Comparison of ENCODE assay signal across 26 cellular contexts in the genomic region with DNA sequence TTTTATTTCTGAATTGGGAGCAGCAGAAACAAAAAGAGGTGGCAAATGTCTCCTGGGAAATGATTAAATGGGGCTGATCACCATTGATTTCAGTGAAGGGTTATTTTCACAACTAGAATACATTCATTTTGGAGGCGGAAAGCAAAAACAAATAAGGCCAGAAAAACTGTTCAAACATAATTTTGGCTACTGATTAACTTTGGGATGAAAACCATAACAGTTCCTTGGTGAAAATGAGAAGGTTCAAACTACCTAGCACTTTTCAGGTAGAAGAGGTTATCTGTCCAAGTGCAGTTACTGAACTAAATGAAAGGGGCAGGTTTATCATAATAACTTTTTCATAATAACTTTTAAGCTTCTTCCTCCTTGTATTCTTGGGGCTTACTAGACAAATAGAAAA.
DNase-seq lines count a peak whose midpoint lies in the region; ATAC-seq, FAIRE-seq and TF ChIP-seq lines count a peak whose summit lies in the region.
"Had no signal": no experiment of that assay in that cellular context is flagged by ENCODE, and none has a peak within 500 bp of the region (broad histone marks: within the 10 kb centered on the region; RNA-seq: fewer than 3 reads in every experiment).

No MANE protein-coding gene starts in this region.

- TF ChIP-seq POLR2A in endothelial cell of umbilical vein (IDR thresholded peaks at IDR 0.05; ENCODE audit: low read depth, low read length) (no peak), suprapubic skin (IDR thresholded peaks at IDR 0.05) (no peak), tibial nerve (IDR thresholded peaks at IDR 0.05) (no peak)

- H2BK5ac ChIP-seq in neuronal stem cell (ENCODE audit: low read length) = no peak overlapping the region

- H3K27me3 ChIP-seq in endothelial cell of umbilical vein (ENCODE audit: control insufficient read depth in 2 of 2, insufficient read depth in 2 of 2, low read length in 2 of 2) (no peaks in the 10 kb centered on the region), neuronal stem cell (ENCODE audit: control insufficient read depth in 3 of 3, insufficient read depth in 3 of 3, low read depth in 1 of 3, low read length in 3 of 3) (peaks cover 0 to 2% (median 0%) of the 10 kb centered on the region in 3 experiments), suprapubic skin (no peaks in the 10 kb centered on the region), tibial nerve (no peaks in the 10 kb centered on the region)
- H3K27me3 ChIP-seq: BLaER1 treated with 17β-estradiol and CSF1 and Interleukin-3, amounts not matched to agents 10 nM and 100 nM; SJSA1 had no signal

- no peaks in the 10 kb centered on the region for H3K9me1 ChIP-seq in endothelial cell of umbilical vein (replicated peaks; ENCODE audit: control insufficient read depth, extremely low read depth, insufficient read depth, low read length)

- no CpG with 5 or more reads among the region's 1 CpG for WGBS in neuronal stem cell (ENCODE audit: extremely low coverage in 2 of 2, insufficient read length in 2 of 2, insufficient replicate concordance in 1 of 2), 2 donors
- 100% methylated on average over 1 of the region's 1 CpG for WGBS in suprapubic skin
- WGBS in tibial nerve, 2 donors = 91% methylated on average over 1 of the region's 1 CpG

- no peaks in the 10 kb centered on the region for H3K79me1 ChIP-seq in neuronal stem cell (ENCODE audit: low read depth, low read length)

- no peaks in the 10 kb centered on the region for H3K9me3 ChIP-seq in endothelial cell of umbilical vein (replicated peaks; ENCODE audit: control insufficient read depth, insufficient read depth, low read length)
- no peaks in the 10 kb centered on the region for H3K9me3 ChIP-seq in neuronal stem cell (replicated peaks in 1 of 2; ENCODE audit: control insufficient read depth in 2 of 2, insufficient read depth in 1 of 2, low read depth in 1 of 2, low read length in 2 of 2)
- no peaks in the 10 kb centered on the region for H3K9me3 ChIP-seq in suprapubic skin
- H3K9me3 ChIP-seq in tibial nerve = no peaks in the 10 kb centered on the region
- H3K9me3 ChIP-seq: BLaER1 treated with 17β-estradiol and CSF1 and Interleukin-3, amounts not matched to agents 10 nM and 100 nM; SJSA1 had no signal

- H4K8ac ChIP-seq in neuronal stem cell (ENCODE audit: low read depth, low read length) = no peak overlapping the region

- POLR2A ChIA-PET in endothelial cell of umbilical vein (lab: Charles Lee) = no interaction called here

- H3K9ac ChIP-seq in endothelial cell of umbilical vein (replicated peaks; ENCODE audit: extremely low read depth, insufficient read depth, low read length) (no peak overlapping the region), neuronal stem cell (ENCODE audit: low read depth, low read length, poor library complexity) (no peak overlapping the region)
- H3K9ac ChIP-seq: BLaER1 treated with 17β-estradiol and CSF1 and Interleukin-3, amounts not matched to agents 10 nM and 100 nM had no signal

- dilution Hi-C loops in endothelial cell of umbilical vein (cut with MboI; ENCODE audit: extremely low pct_ligation_motif_present, low sequenced_read_pairs) = no loop called here

- no peak overlapping the region for H2BK15ac ChIP-seq in neuronal stem cell (ENCODE audit: low read length)

- H2AK5ac ChIP-seq in neuronal stem cell (ENCODE audit: low read depth, low read length) = no peak overlapping the region

- H2BK120ac ChIP-seq in neuronal stem cell (ENCODE audit: low read depth, low read length) = no peak overlapping the region

- H2BK12ac ChIP-seq in neuronal stem cell (ENCODE audit: low read length) = no peak overlapping the region

- CTCF ChIA-PET in endothelial cell of umbilical vein (lab: Charles Lee) = no interaction called here

- H3K4me3 ChIP-seq in endothelial cell of umbilical vein (replicated peaks in 1 of 3; ENCODE audit: insufficient read depth in 1 of 3, low read depth in 1 of 3, low read length in 3 of 3) (no peak overlapping the region), neuronal stem cell (ENCODE audit: low read length in 2 of 2) (no peak overlapping the region), suprapubic skin (no peak overlapping the region), tibial nerve (no peak overlapping the region)
- H3K4me3 ChIP-seq: BLaER1 treated with 17β-estradiol and CSF1 and Interleukin-3, amounts not matched to agents 10 nM and 100 nM; SJSA1 had no signal

- H3K23ac ChIP-seq in neuronal stem cell (ENCODE audit: low read depth, low read length, poor library complexity) = no peak overlapping the region

- intact Hi-C loops in endothelial cell of umbilical vein (cut with micrococcal nuclease) = no loop called here

- no peak for FAIRE-seq in endothelial cell of umbilical vein (lab: Jason Lieb, UNC)
- FAIRE-seq: A204.1, GM12891 had no signal

- H3K18ac ChIP-seq in neuronal stem cell (ENCODE audit: low read length) = no peak overlapping the region

- no peak overlapping the region for H3K4ac ChIP-seq in neuronal stem cell (ENCODE audit: low read length)

- ATAC-seq in omental fat pad (ENCODE audit: low FRiP score) = no peak

- H3K14ac ChIP-seq in neuronal stem cell (ENCODE audit: low read length) = no peak overlapping the region

- no peak for TF ChIP-seq EP300 in suprapubic skin (IDR thresholded peaks at IDR 0.05)
- no peak for TF ChIP-seq EP300 in tibial nerve (IDR thresholded peaks at IDR 0.05)

- peaks cover 25% of the 10 kb centered on the region for H3K4me1 ChIP-seq in endothelial cell of umbilical vein (ENCODE audit: control insufficient read depth, extremely low read depth, insufficient read depth, low read length)
- H3K4me1 ChIP-seq in neuronal stem cell (ENCODE audit: control insufficient read depth in 2 of 2, insufficient read depth in 1 of 2, low read depth in 1 of 2, low read length in 2 of 2) = peaks cover 4 to 5% of the 10 kb centered on the region in 2 donors
- no peaks in the 10 kb centered on the region for H3K4me1 ChIP-seq in suprapubic skin
- no peaks in the 10 kb centered on the region for H3K4me1 ChIP-seq in tibial nerve
- H3K4me1 ChIP-seq: BLaER1 treated with 17β-estradiol and CSF1 and Interleukin-3, amounts not matched to agents 10 nM and 100 nM; SJSA1 had no signal

- H3K36me3 ChIP-seq in endothelial cell of umbilical vein (ENCODE audit: control insufficient read depth in 2 of 2, extremely low read depth in 1 of 2, insufficient read depth in 2 of 2, low read length in 2 of 2) (no peaks in the 10 kb centered on the region), neuronal stem cell (replicated peaks in 1 of 2; ENCODE audit: control insufficient read depth in 2 of 2, insufficient read depth in 2 of 2, low read length in 2 of 2) (no peaks in the 10 kb centered on the region), suprapubic skin (no peaks in the 10 kb centered on the region), tibial nerve (no peaks in the 10 kb centered on the region)
- H3K36me3 ChIP-seq: BLaER1 treated with 17β-estradiol and CSF1 and Interleukin-3, amounts not matched to agents 10 nM and 100 nM; SJSA1 had no signal

- BruUV-seq in endothelial cell of umbilical vein (replicated peaks; lab: Mats Ljungman, UMichigan) = no TSS peak

- no peak overlapping the region for H3K27ac ChIP-seq in endothelial cell of umbilical vein (ENCODE audit: insufficient read depth, low read depth, low read length)
- no peak overlapping the region for H3K27ac ChIP-seq in neuronal stem cell (replicated peaks; ENCODE audit: low read length)
- H3K27ac ChIP-seq in suprapubic skin = no peak overlapping the region
- H3K27ac ChIP-seq in tibial nerve = no peak overlapping the region
- H3K27ac ChIP-seq: BLaER1 treated with 17β-estradiol and CSF1 and Interleukin-3, amounts not matched to agents 10 nM and 100 nM; SJSA1 had no signal

- no peaks in the 10 kb centered on the region for H3K79me2 ChIP-seq in endothelial cell of umbilical vein (ENCODE audit: control insufficient read depth, insufficient read depth, low read length)

- no peak overlapping the region for H3K4me2 ChIP-seq in endothelial cell of umbilical vein (ENCODE audit: insufficient read depth, low read length)
- H3K4me2 ChIP-seq in neuronal stem cell (ENCODE audit: insufficient read depth, low read length, poor library complexity, severe bottlenecking) = no peak overlapping the region
- H3K4me2 ChIP-seq: BLaER1 treated with 17β-estradiol and CSF1 and Interleukin-3, amounts not matched to agents 10 nM and 100 nM had no signal

- no peaks in the 10 kb centered on the region for H4K20me1 ChIP-seq in endothelial cell of umbilical vein (replicated peaks; ENCODE audit: control insufficient read depth, extremely low read depth, insufficient read depth, low read length)
- H4K20me1 ChIP-seq: BLaER1 treated with 17β-estradiol and CSF1 and Interleukin-3, amounts not matched to agents 10 nM and 100 nM had no signal

- H2AFZ ChIP-seq in endothelial cell of umbilical vein (ENCODE audit: low read depth, low read length) = peak overlapping the region; percentile 62
- H2AFZ ChIP-seq in neuronal stem cell (ENCODE audit: low read length) = peak overlapping the region; percentile 28

- peak; percentile 59 for DNase-seq in DMS53 (lab: John Stamatoyannopoulos, UW)
- peak; percentile 1 for DNase-seq in NCI-H69 (lab: John Stamatoyannopoulos, UW)
- DNase-seq in endothelial cell of umbilical vein (ENCODE audit: low read depth, low spot score) = no peak
- no peak for DNase-seq in neuronal stem cell (ENCODE audit: low spot score)
- DNase-seq in omental fat pad (ENCODE audit: low spot score) = no peak
- no peak for DNase-seq in suprapubic skin (ENCODE audit: low spot score in 2 of 2)
- no peak for DNase-seq in tibial nerve (ENCODE audit: low spot score in 2 of 2)
- no peak for DNase-seq in COLO668 (lab: John Stamatoyannopoulos, UW; ENCODE audit: unreplicated experiment)
- DNase-seq: AML-193; CD4-positive, alpha-beta T cell; COR-L47; DMS79 treated with DMSO at 0.1 percent for 48 hours; GF-D8; H7; NCI-H1105; NCI-H1436 treated with DMSO at 0.1 percent for 48 hours; NCI-H1930; NCI-H2107; NCI-H774; Right ventricle myocardium superior; RPMI8226; T-helper 1 cell had no signal

- no peak overlapping the region for H4K91ac ChIP-seq in neuronal stem cell (ENCODE audit: low read depth, low read length, poor library complexity)

- TF ChIP-seq CTCF in endothelial cell of umbilical vein (IDR thresholded peaks at IDR 0.05; ENCODE audit: extremely low read depth in 1 of 2, insufficient read depth in 1 of 2, low read depth in 1 of 2, low read length in 2 of 2) = no peak
- no peak for TF ChIP-seq CTCF in omental fat pad (IDR thresholded peaks at IDR 0.05)
- TF ChIP-seq CTCF in suprapubic skin (IDR thresholded peaks at IDR 0.05) = no peak
- no peak for TF ChIP-seq CTCF in tibial nerve (IDR thresholded peaks at IDR 0.05)

TF ChIP-seq in endothelial cell of umbilical vein, 7 proteins besides CTCF, POLR2A, EP300 and RAD21 (continues in another document):
- TF ChIP-seq FOS (IDR thresholded peaks at IDR 0.05; ENCODE audit: borderline replicate concordance, insufficient read depth, low read length) = no peak
- TF ChIP-seq, protein P1, sequence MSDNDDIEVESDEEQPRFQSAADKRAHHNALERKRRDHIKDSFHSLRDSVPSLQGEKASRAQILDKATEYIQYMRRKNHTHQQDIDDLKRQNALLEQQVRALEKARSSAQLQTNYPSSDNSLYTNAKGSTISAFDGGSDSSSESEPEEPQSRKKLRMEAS (IDR thresholded peaks at IDR 0.05; ENCODE audit: insufficient read depth, insufficient read length) = no peak
- TF ChIP-seq JUN (IDR thresholded peaks at IDR 0.05; ENCODE audit: borderline replicate concordance, insufficient read depth, insufficient read length, low read depth) = no peak
- TF ChIP-seq EZH2 (IDR thresholded peaks at IDR 0.05; ENCODE audit: borderline replicate concordance, low read depth, low read length, severe bottlenecking) = no peak

Comparison
In these comparisons a context has a peak if more than half of its experiments do, and no peak if none do; other contexts are left out.
1. DNase-seq: peak in DMS53 (single experiment) and NCI-H69 (single experiment); none in endothelial cell of umbilical vein (single experiment), neuronal stem cell (single experiment), omental fat pad (single experiment), suprapubic skin (0 of 2), tibial nerve (0 of 2) and COLO668 (single experiment).